In the genomic region with DNA sequence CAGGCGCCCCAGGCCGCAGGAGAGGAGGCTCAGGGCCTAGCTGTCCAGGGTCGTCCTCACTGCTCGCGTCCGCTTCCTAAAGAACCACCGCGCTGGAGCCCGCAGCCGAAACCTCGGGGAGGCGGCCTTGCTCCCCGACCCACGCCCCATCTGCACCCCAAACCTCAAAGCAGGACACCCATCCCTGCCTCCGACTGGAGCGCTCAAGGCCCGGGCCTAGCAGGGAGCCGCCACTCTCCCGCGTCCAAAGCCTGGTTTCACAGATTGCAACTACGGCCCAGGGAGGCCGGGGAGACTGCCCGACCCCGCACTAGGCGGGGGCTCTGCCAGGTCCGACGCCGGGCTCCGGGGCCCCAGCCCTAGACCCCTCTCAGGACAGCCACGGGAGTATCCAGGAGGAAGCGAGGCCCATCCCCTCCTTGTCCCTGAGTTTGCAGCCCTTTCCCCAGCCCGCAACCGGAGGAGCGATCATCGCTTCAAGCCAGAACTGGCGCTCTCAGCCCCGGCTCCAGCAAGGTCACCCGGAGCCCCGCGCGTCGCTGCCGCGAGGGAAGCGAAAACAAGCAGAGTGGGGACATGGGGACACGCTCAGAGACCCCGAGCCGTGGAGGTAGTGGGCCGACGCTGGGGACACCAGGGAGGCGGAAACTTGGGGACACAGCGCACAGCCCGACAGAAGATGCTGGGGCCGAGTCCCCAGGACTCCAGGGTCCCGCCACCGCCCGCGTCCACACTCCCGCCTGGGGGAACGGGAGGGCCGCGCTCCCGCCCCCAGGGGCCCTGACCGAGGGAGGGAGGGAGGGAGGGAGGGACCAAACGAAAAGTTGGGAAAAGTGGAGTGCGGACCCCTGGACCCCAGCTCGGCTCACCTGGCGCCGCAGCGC, we compare ENCODE assay signal across 8 cellular contexts. TPM values are rescaled to one million over a fixed set of nuclear protein-coding genes. Genes with fewer than 3 reads are reported as not detected.
DNase-seq lines count a peak whose midpoint lies in the region; ATAC-seq and TF ChIP-seq lines count a peak whose summit lies in the region.

No MANE protein-coding gene starts in this region.

- peak overlapping the region; percentile 74 for H3K27ac Mint-ChIP-seq in progenitor cell of endocrine pancreas

- H3K27me3 Mint-ChIP-seq in progenitor cell of endocrine pancreas: peaks cover 17% of the 10 kb centered on the region

- TF ChIP-seq CTCF in foreskin keratinocyte (conservative IDR thresholded peaks at IDR 0.05) (no peak), progenitor cell of endocrine pancreas (IDR thresholded peaks at IDR 0.05; ENCODE audit: unreplicated experiment) (no peak)

- no peaks in the 10 kb centered on the region for H3K9me3 Mint-ChIP-seq in progenitor cell of endocrine pancreas (ENCODE audit: low read depth)

- peak overlapping the region; percentile 55 for H3K27ac ChIP-seq in foreskin keratinocyte

- ATAC-seq in foreskin keratinocyte (peak; percentile 15), GM18870 (IDR thresholded peaks at IDR 0.05; ENCODE audit: unreplicated experiment) (no peak)

- H3K27me3 ChIP-seq in foreskin keratinocyte: peaks cover 2% of the 10 kb centered on the region

- H3K4me3 Mint-ChIP-seq in progenitor cell of endocrine pancreas (ENCODE audit: low read depth): peak overlapping the region; percentile 77

- H3K36me3 Mint-ChIP-seq in progenitor cell of endocrine pancreas (ENCODE audit: insufficient read depth): peaks cover 10% of the 10 kb centered on the region

- peaks cover 8% of the 10 kb centered on the region for H3K4me1 Mint-ChIP-seq in progenitor cell of endocrine pancreas (ENCODE audit: low read depth)

- H3K4me1 ChIP-seq in foreskin keratinocyte: no peaks in the 10 kb centered on the region

- peak; percentile 35 for DNase-seq in NCI-H1105 treated with DMSO at 0.1 percent for 48 hours (lab: John Stamatoyannopoulos, UW)
- DNase-seq in NCI-H1105 (lab: John Stamatoyannopoulos, UW): no peak
- peak; percentile 30 for DNase-seq in activated CD8-positive, alpha-beta memory T cell treated with anti-CD3 and anti-CD28 coated beads, Interleukin-2, amount 50 U/mL, for 4 hours
- peak in 1 of 2 donors; percentile 44 for DNase-seq in foreskin keratinocyte
- DNase-seq in progenitor cell of endocrine pancreas (ENCODE audit: low spot score, unreplicated experiment): peak; percentile 28
- DNase-seq in cortex of kidney (lab: John Stamatoyannopoulos, UW): no peak
- DNase-seq in effector CD8-positive, alpha-beta T cell (lab: John Stamatoyannopoulos, UW): no peak

RNA-seq across cellular contexts. Expression of gene TMEM200B, which starts 0.5 kb away (rescaled TPM):
- total RNA-seq in foreskin keratinocyte (7.4 and 8.7 TPM in 2 replicates), progenitor cell of endocrine pancreas (13.3 and 15.0 TPM in 2 replicates)
- 6.6 and 7.2 TPM in 2 replicates for polyA plus RNA-seq in foreskin keratinocyte

RNA-seq across cellular contexts. Expression of gene SRSF4, which starts 58.5 kb away (rescaled TPM):
- total RNA-seq in foreskin keratinocyte: 50.4 and 64.0 TPM in 2 replicates
- 53.7 and 64.9 TPM in 2 replicates for polyA plus RNA-seq in foreskin keratinocyte
- total RNA-seq in progenitor cell of endocrine pancreas: 108 and 111 TPM in 2 replicates

Comparison
In these comparisons a context has a peak if more than half of its experiments do, and no peak if none do; other contexts are left out.
1. DNase-seq: peak in NCI-H1105 treated with DMSO at 0.1 percent for 48 hours (single experiment), activated CD8-positive, alpha-beta memory T cell treated with anti-CD3 and anti-CD28 coated beads, Interleukin-2, amount 50 U/mL, for 4 hours (single experiment) and progenitor cell of endocrine pancreas (single experiment); none in NCI-H1105 (single experiment), cortex of kidney (single experiment) and effector CD8-positive, alpha-beta T cell (single experiment).